8 cellular contexts compared by ENCODE assay signal in the genomic region with DNA sequence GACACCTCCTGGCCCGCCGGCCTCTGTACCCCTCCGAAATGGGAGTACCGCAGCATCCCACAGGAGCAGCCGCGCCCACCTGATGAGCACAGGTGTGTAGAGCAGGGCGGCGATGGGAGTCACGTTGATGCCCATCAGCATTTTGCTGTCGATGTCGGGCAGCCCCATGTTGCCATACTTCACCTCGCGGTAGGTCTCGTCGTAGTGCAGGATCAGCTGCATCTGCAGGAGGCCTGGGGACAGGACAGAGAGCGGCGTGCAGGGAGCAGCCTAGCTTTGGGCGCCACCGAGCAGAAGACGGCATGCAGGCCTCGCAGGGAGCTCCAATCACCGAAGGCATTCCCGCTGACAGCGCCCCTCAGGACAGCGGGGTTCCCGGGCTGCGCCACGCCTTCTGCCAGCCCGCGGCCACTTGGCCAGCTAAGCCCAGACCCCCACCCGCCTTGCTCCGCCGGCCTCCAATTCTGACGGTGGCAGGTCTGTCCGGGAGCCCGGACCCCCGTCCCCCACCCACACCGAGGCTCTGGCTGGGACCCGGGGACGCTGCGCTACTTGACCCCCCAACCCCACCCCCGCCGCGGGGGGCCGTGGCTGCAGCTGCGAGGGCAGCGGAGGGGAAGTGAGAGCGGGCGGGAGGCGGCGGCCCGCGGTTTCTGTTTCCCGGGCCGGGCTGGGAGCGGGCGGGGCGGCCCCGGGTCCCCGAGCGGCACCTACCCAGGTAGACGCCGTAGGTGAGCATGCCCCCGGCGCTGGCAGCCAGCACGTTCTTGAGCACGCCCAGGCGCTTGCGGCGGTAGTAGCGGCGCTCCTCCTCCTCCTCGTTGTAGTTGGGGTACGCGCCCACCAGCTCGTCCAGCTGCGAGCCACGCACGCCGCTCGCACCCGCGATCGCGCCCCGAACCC. TPM values are rescaled to one million over a fixed set of nuclear protein-coding genes. Genes with fewer than 3 reads are reported as not detected.
DNase-seq lines count a peak whose midpoint lies in the region; ATAC-seq and TF ChIP-seq lines count a peak whose summit lies in the region.

No MANE protein-coding gene starts in this region.

- no peak for TF ChIP-seq POLR2A in transverse colon (IDR thresholded peaks at IDR 0.05)

- H3K9ac ChIP-seq in endodermal cell (ENCODE audit: extremely low read depth, low read length, poor library complexity, severe bottlenecking) = no peak overlapping the region

- peak; percentile 42 to 78 (median 63) for DNase-seq in CD8-positive, alpha-beta memory T cell
- DNase-seq in MV-4-11 (lab: John Stamatoyannopoulos, UW) (peak; percentile 48), endodermal cell (peak; percentile 80), transverse colon (peak; percentile 77), NCI-H446 treated with DMSO at 0.1 percent for 48 hours (lab: John Stamatoyannopoulos, UW) (no peak)
- DNase-seq in activated CD4-positive, alpha-beta T cell treated with anti-CD3 and anti-CD28 coated beads, Interleukin-2, amount 50 U/mL, for 48 hours = peak; percentile 37 to 56

- H3K4me3 Mint-ChIP-seq in CD8-positive, alpha-beta memory T cell = peak overlapping the region; percentile 71 to 87 (median 80)
- peak overlapping the region; percentile 55 for H3K4me3 Mint-ChIP-seq in endodermal cell
- peak overlapping the region; percentile 84 to 86 (median 84) for H3K4me3 Mint-ChIP-seq in nephron

- TF ChIP-seq EP300 in transverse colon (IDR thresholded peaks at IDR 0.05; ENCODE audit: low read depth) = no peak

- no peaks in the 10 kb centered on the region for H3K9me3 ChIP-seq in CD8-positive, alpha-beta memory T cell (ENCODE audit: low read length)
- no peaks in the 10 kb centered on the region for H3K9me3 ChIP-seq in endodermal cell (ENCODE audit: control insufficient read depth, low read length)
- H3K9me3 ChIP-seq in transverse colon = no peaks in the 10 kb centered on the region

- no peaks in the 10 kb centered on the region for H3K9me3 Mint-ChIP-seq in CD8-positive, alpha-beta memory T cell
- no peaks in the 10 kb centered on the region for H3K9me3 Mint-ChIP-seq in endodermal cell
- no peaks in the 10 kb centered on the region for H3K9me3 Mint-ChIP-seq in nephron

- WGBS in endodermal cell (ENCODE audit: insufficient coverage in 1 of 2, insufficient read length in 1 of 2), 2 experiments = 17 to 38% methylated on average over 27 to 84 of the region's 86 CpGs
- WGBS in transverse colon (ENCODE audit: low coverage in 1 of 2), 2 donors = 21 to 50% methylated on average over 2 to 46 of the region's 86 CpGs

- in situ Hi-C loops in transverse colon (cut with MboI; ENCODE audit: low pct_ligation_motif_present in 1 of 4, low pct_unique_long_range_greater_than_20kb in 1 of 4, low sequenced_read_pairs in 3 of 4) = no loop called here

- H3K4me1 Mint-ChIP-seq in CD8-positive, alpha-beta memory T cell = peaks cover 21 to 34% (median 21%) of the 10 kb centered on the region in 3 donors
- H3K4me1 Mint-ChIP-seq in endodermal cell = peaks cover 2% of the 10 kb centered on the region
- H3K4me1 Mint-ChIP-seq in nephron = peaks cover 4% of the 10 kb centered on the region

- no peaks in the 10 kb centered on the region for H3K27me3 Mint-ChIP-seq in CD8-positive, alpha-beta memory T cell
- H3K27me3 Mint-ChIP-seq in endodermal cell (ENCODE audit: insufficient read depth) (peaks cover 8% of the 10 kb centered on the region), nephron (ENCODE audit: low read depth) (peaks cover 44% of the 10 kb centered on the region)

- peak overlapping the region; percentile 51 for H3K27ac ChIP-seq in CD8-positive, alpha-beta memory T cell (ENCODE audit: low read depth, low read length)
- no peak overlapping the region for H3K27ac ChIP-seq in endodermal cell (ENCODE audit: low read depth, low read length)
- H3K27ac ChIP-seq in transverse colon = peak overlapping the region; percentile 88 to 91 (median 89)

- POLR2A ChIA-PET in CD8-positive, alpha-beta memory T cell (lab: Charles Lee) = interaction anchor here (0.7 to 1.6 kb wide), 3 partner anchors 34 to 580 kb away, joined by 3 to 5 read pairs (median 4); a partner anchor contains a TSS

- no peaks in the 10 kb centered on the region for H3K36me3 ChIP-seq in CD8-positive, alpha-beta memory T cell (ENCODE audit: insufficient read depth, low read length)
- H3K36me3 ChIP-seq in endodermal cell (ENCODE audit: control insufficient read depth, insufficient read depth, low read length) (no peaks in the 10 kb centered on the region), transverse colon (no peaks in the 10 kb centered on the region)

- peak overlapping the region in 7 of 8 donors; percentile 64 to 91 (median 83) for H3K27ac Mint-ChIP-seq in CD8-positive, alpha-beta memory T cell
- H3K27ac Mint-ChIP-seq in endodermal cell (no peak overlapping the region), nephron (peak overlapping the region in 1 of 3 experiments; percentile 53)

- H3K4me1 ChIP-seq in CD8-positive, alpha-beta memory T cell (ENCODE audit: insufficient read depth, low read length) = peaks cover 9% of the 10 kb centered on the region
- H3K4me1 ChIP-seq in endodermal cell (ENCODE audit: control insufficient read depth, insufficient read depth, low read length) (no peaks in the 10 kb centered on the region), transverse colon (peaks cover 5 to 24% (median 10%) of the 10 kb centered on the region in 4 donors)

- CTCF ChIA-PET in CD8-positive, alpha-beta memory T cell (lab: Charles Lee) = no interaction called here

- peak; percentile 41 for ATAC-seq in GM21723 (IDR thresholded peaks at IDR 0.05; ENCODE audit: unreplicated experiment)

- intact Hi-C loops in transverse colon (cut with DNase I; ENCODE audit: low total_unique reads) = loop anchor here (10.0 kb wide), 1 partner anchor 202 kb away; no protein-coding TSS in a partner anchor

- H3K27me3 ChIP-seq in CD8-positive, alpha-beta memory T cell (ENCODE audit: insufficient read depth, low read length, poor library complexity, severe bottlenecking) = no peaks in the 10 kb centered on the region
- peaks cover 7% of the 10 kb centered on the region for H3K27me3 ChIP-seq in endodermal cell (ENCODE audit: control insufficient read depth, insufficient read depth, low read length, poor library complexity, severe bottlenecking)
- no peaks in the 10 kb centered on the region for H3K27me3 ChIP-seq in transverse colon

- no peaks in the 10 kb centered on the region for H3K36me3 Mint-ChIP-seq in CD8-positive, alpha-beta memory T cell
- peaks cover 4% of the 10 kb centered on the region for H3K36me3 Mint-ChIP-seq in endodermal cell (ENCODE audit: low read depth)
- H3K36me3 Mint-ChIP-seq in nephron (ENCODE audit: low read depth) = no peaks in the 10 kb centered on the region

- no peak overlapping the region for H3K4me3 ChIP-seq in CD8-positive, alpha-beta memory T cell (ENCODE audit: low read length)
- H3K4me3 ChIP-seq in endodermal cell (ENCODE audit: low read length) (peak overlapping the region; percentile 68), transverse colon (peak overlapping the region; percentile 57 to 90 (median 76))

- TF ChIP-seq CTCF in endodermal cell (conservative IDR thresholded peaks at IDR 0.05) (no peak), nephron (IDR thresholded peaks at IDR 0.05; ENCODE audit: unreplicated experiment in 3 of 3) (no peak), transverse colon (IDR thresholded peaks at IDR 0.05) (no peak)

RNA-seq across cellular contexts. Expression of a gene that starts 0.7 kb away (rescaled TPM):
- total RNA-seq in CD8-positive, alpha-beta memory T cell = 10 to 100 TPM in 1 of 2 experiments, 1 to 10 TPM in 1; 9.8 to 11.1 TPM
- 26.5 TPM for polyA plus RNA-seq in CD8-positive, alpha-beta memory T cell
- 10 to 100 TPM; 27.1 to 32.0 TPM for total RNA-seq in endodermal cell
- 13.6 TPM for polyA plus RNA-seq in endodermal cell (2013, experiment 1 of 2)
- 10.8 TPM for polyA plus RNA-seq in endodermal cell (2013, experiment 2 of 2)
- total RNA-seq in transverse colon = 10 to 100 TPM; 32.2 to 67.7 (median 54.7) TPM

RNA-seq across cellular contexts. Expression of a gene that starts 6.9 kb away (rescaled TPM):
- total RNA-seq in CD8-positive, alpha-beta memory T cell = under 1 TPM; 0.20 to 0.33 TPM
- 0.12 TPM for polyA plus RNA-seq in CD8-positive, alpha-beta memory T cell
- total RNA-seq in endodermal cell (under 1 TPM in 1 of 2 donors, not detected in 1; 0.11 TPM), transverse colon (10 to 100 TPM; 12.1 to 14.9 (median 13.5) TPM)
- 0.64 TPM for polyA plus RNA-seq in endodermal cell (2013, experiment 1 of 2)
- 0.41 TPM for polyA plus RNA-seq in endodermal cell (2013, experiment 2 of 2)

RNA-seq across cellular contexts. Expression of a gene that starts 27.3 kb away (rescaled TPM):
- 100 to 1,000 TPM; 132 to 140 TPM for total RNA-seq in CD8-positive, alpha-beta memory T cell
- 170 TPM for polyA plus RNA-seq in CD8-positive, alpha-beta memory T cell
- 100 to 1,000 TPM; 150 to 168 TPM for total RNA-seq in endodermal cell
- polyA plus RNA-seq in endodermal cell (2013, experiment 1 of 2) = 151 TPM
- polyA plus RNA-seq in endodermal cell (2013, experiment 2 of 2) = 145 TPM
- 100 to 1,000 TPM; 155 to 226 (median 188) TPM for total RNA-seq in transverse colon

RNA-seq across cellular contexts. Expression of a gene that starts 35.6 kb away (rescaled TPM):
- 100 to 1,000 TPM; 108 to 126 TPM for total RNA-seq in CD8-positive, alpha-beta memory T cell
- polyA plus RNA-seq in CD8-positive, alpha-beta memory T cell = 48.1 TPM
- total RNA-seq in endodermal cell (10 to 100 TPM; 61.6 to 70.4 TPM), transverse colon (100 to 1,000 TPM; 260 to 697 (median 380) TPM)
- polyA plus RNA-seq in endodermal cell (2013, experiment 1 of 2) = 19.0 TPM
- polyA plus RNA-seq in endodermal cell (2013, experiment 2 of 2) = 18.5 TPM

Comparison
In these comparisons a context has a peak if more than half of its experiments do, and no peak if none do; other contexts are left out.
1. RNA of a gene that starts 6.9 kb away (total RNA-seq): 12.1 to 14.9 TPM in transverse colon; 0.20 to 0.33 TPM in CD8-positive, alpha-beta memory T cell and 0.11 TPM in endodermal cell; every median in the first group is over 4 times any median in the second.
2. Peak in every context shown above with its lines, with median percentiles within 50 percentile points of each other: H3K4me3 Mint-ChIP-seq.